Comparison of ENCODE assay signal across 23 cellular contexts in genomic region chr2:691825-692224, GRCh38.
"Had no signal": no experiment of that assay in that cellular context is flagged by ENCODE, and none has a peak within 500 bp of the region (broad histone marks: within the 10 kb centered on the region; RNA-seq: fewer than 3 reads in every experiment).

No MANE protein-coding gene starts in this region.

- H3K27ac Mint-ChIP-seq: activated B cell treated with CpG ODN at 0.5 μM for 24 hours; activated CD4-positive, alpha-beta memory T cell treated with anti-CD3 and anti-CD28 coated beads for 36 hours; activated CD4-positive, alpha-beta T cell treated with anti-CD3 and anti-CD28 coated beads for 36 hours; activated naive CD4-positive, alpha-beta T cell treated with anti-CD3 and anti-CD28 coated beads, Interleukin-2, amount 10 ng/mL, durations not matched to agents 7 days and 5 days; dendritic cell treated with granulocyte-macrophage colony-stimulating factor and Interleukin-4, amounts not matched to agents 40 ng/mL and 50 ng/mL, for 4 days; naive thymus-derived CD4-positive, alpha-beta T cell; neural progenitor cell; stimulated activated naive CD8-positive, alpha-beta T cell treated with anti-CD3 and anti-CD28 coated beads, Interleukin-15, Interleukin-2, amounts not matched to agents 100 ng/mL and 50 ng/mL, for 24 hours; T-helper 17 cell had no signal

- ATAC-seq: activated CD4-positive, alpha-beta T cell treated with anti-CD3 and anti-CD28 coated beads for 36 hours; body of pancreas; foreskin keratinocyte; left lobe of liver; naive thymus-derived CD4-positive, alpha-beta T cell; T-helper 17 cell had no signal

- H3K27ac ChIP-seq: body of pancreas, foreskin keratinocyte, neural progenitor cell, prostate gland, spleen, thyroid gland had no signal

- H3K36me3 ChIP-seq: neural progenitor cell, prostate gland, spleen, thyroid gland had no signal

- H3K4me3 ChIP-seq: body of pancreas, neural progenitor cell, prostate gland, spleen, thyroid gland had no signal

- H3K36me3 Mint-ChIP-seq: activated naive CD4-positive, alpha-beta T cell treated with anti-CD3 and anti-CD28 coated beads, Interleukin-2, amount 10 ng/mL, durations not matched to agents 7 days and 5 days had no signal

- H3K4me1 Mint-ChIP-seq: activated naive CD4-positive, alpha-beta T cell treated with anti-CD3 and anti-CD28 coated beads, Interleukin-2, amount 10 ng/mL, durations not matched to agents 7 days and 5 days had no signal

- DNase-seq: activated B cell treated with CpG ODN at 0.5 μM for 24 hours; activated CD4-positive, alpha-beta memory T cell treated with anti-CD3 and anti-CD28 coated beads for 36 hours; activated CD4-positive, alpha-beta T cell treated with anti-CD3 and anti-CD28 coated beads for 36 hours; activated effector memory CD4-positive, alpha-beta T cell treated with anti-CD3 and anti-CD28 coated beads, Interleukin-2, amount 50 U/mL, for 16 hours; activated naive CD4-positive, alpha-beta T cell treated with anti-CD3 and anti-CD28 coated beads, Interleukin-2, amount 10 ng/mL, durations not matched to agents 7 days and 5 days; amygdala; body of pancreas; effector CD4-positive, alpha-beta T cell; erythroblast; foreskin keratinocyte; kidney; naive thymus-derived CD4-positive, alpha-beta T cell; spleen; stimulated activated CD4-positive, alpha-beta T cell treated with anti-CD3 and anti-CD28 coated beads, Interleukin-4, amount 100 ng/mL, for 24 hours; substantia nigra; T-helper 17 cell; thyroid gland had no signal

- H3K9me3 Mint-ChIP-seq: activated B cell treated with CpG ODN at 0.5 μM for 24 hours; stimulated activated naive CD8-positive, alpha-beta T cell treated with anti-CD3 and anti-CD28 coated beads, Interleukin-15, Interleukin-2, amounts not matched to agents 100 ng/mL and 50 ng/mL, for 24 hours had no signal

- H3K4me1 ChIP-seq: foreskin keratinocyte, neural progenitor cell, prostate gland had no signal

- H3K9ac ChIP-seq: neural progenitor cell had no signal

- H3K4me2 ChIP-seq: neural progenitor cell had no signal

- H2AFZ ChIP-seq: neural progenitor cell had no signal

- H3K4me3 Mint-ChIP-seq: activated B cell treated with CpG ODN at 0.5 μM for 24 hours; activated CD4-positive, alpha-beta memory T cell treated with anti-CD3 and anti-CD28 coated beads for 36 hours; activated CD4-positive, alpha-beta T cell treated with anti-CD3 and anti-CD28 coated beads for 36 hours; activated naive CD4-positive, alpha-beta T cell treated with anti-CD3 and anti-CD28 coated beads, Interleukin-2, amount 10 ng/mL, durations not matched to agents 7 days and 5 days; dendritic cell treated with granulocyte-macrophage colony-stimulating factor and Interleukin-4, amounts not matched to agents 40 ng/mL and 50 ng/mL, for 4 days; naive thymus-derived CD4-positive, alpha-beta T cell; neural progenitor cell; stimulated activated naive CD8-positive, alpha-beta T cell treated with anti-CD3 and anti-CD28 coated beads, Interleukin-15, Interleukin-2, amounts not matched to agents 100 ng/mL and 50 ng/mL, for 24 hours; T-helper 17 cell had no signal

- FAIRE-seq: endometrium had no signal

- H3K27me3 Mint-ChIP-seq: activated B cell treated with CpG ODN at 0.5 μM for 24 hours had no signal

- H3K9me3 ChIP-seq: body of pancreas, prostate gland, thyroid gland had no signal

- H3K27me3 ChIP-seq: body of pancreas, foreskin keratinocyte, neural progenitor cell, spleen, thyroid gland had no signal
